In genomic region chr11:28343304-28344233, GRCh38 we compare ENCODE assay signal across 8 cellular contexts.
A peak's percentile ranks its signal among the peaks of the same experiment; 100 is the strongest.
DNase-seq lines count a peak whose midpoint lies in the region; ATAC-seq, FAIRE-seq and TF ChIP-seq lines count a peak whose summit lies in the region.

No MANE protein-coding gene starts in this region.

- peaks cover 9% of the 10 kb centered on the region for H3K9me3 Mint-ChIP-seq in Calu3 (ENCODE audit: low read depth, unreplicated experiment)

- H3K27me3 Mint-ChIP-seq in Calu3 (ENCODE audit: unreplicated experiment) (no peaks in the 10 kb centered on the region), T-helper 17 cell (no peaks in the 10 kb centered on the region)

- peaks cover 6% of the 10 kb centered on the region for H3K9me3 ChIP-seq in T-helper 17 cell (ENCODE audit: control insufficient read depth, low read length, poor library complexity, severe bottlenecking)

- no peak for TF ChIP-seq CTCF in Calu3 (IDR thresholded peaks at IDR 0.05; ENCODE audit: unreplicated experiment)
- TF ChIP-seq CTCF in bronchial epithelial cell (IDR thresholded peaks at IDR 0.05; ENCODE audit: insufficient read depth, low read length, severe bottlenecking), result no peak

- H3K36me3 Mint-ChIP-seq in Calu3 (ENCODE audit: insufficient read depth, unreplicated experiment) (no peaks in the 10 kb centered on the region), T-helper 17 cell (ENCODE audit: low read depth) (no peaks in the 10 kb centered on the region)

- intact Hi-C loops in Calu3 (cut with micrococcal nuclease; ENCODE audit: unreplicated experiment), result no loop called here

- peak overlapping the region; percentile 90 for H3K27ac Mint-ChIP-seq in Calu3 (ENCODE audit: unreplicated experiment)
- H3K27ac Mint-ChIP-seq in T-helper 17 cell, result no peak overlapping the region

- no peaks in the 10 kb centered on the region for H3K27me3 ChIP-seq in bronchial epithelial cell (ENCODE audit: control insufficient read depth, insufficient read depth, low read length)

- ATAC-seq in T-helper 17 cell, result no peak
- ATAC-seq in HG02642 (IDR thresholded peaks at IDR 0.05; ENCODE audit: poor library complexity, unreplicated experiment), result no peak

- H3K4me3 ChIP-seq in bronchial epithelial cell (ENCODE audit: low read depth, low read length), result no peak overlapping the region

- CTCF ChIA-PET in Calu3 (lab: Charles Lee), result no interaction called here

- FAIRE-seq in bronchial epithelial cell (lab: Jason Lieb, UNC), result no peak

- BruUV-seq in Calu3 (replicated peaks; lab: Mats Ljungman, UMichigan), result no TSS peak

- DNase-seq in Calu3 (peak; percentile 19), LoVo (ENCODE audit: low spot score) (peak; percentile 52), bronchial epithelial cell (ENCODE audit: low read depth) (peak; percentile 77), lung microvascular endothelial cell (ENCODE audit: low read depth in 2 of 2) (peak; percentile 29 to 87), T-helper 17 cell (no peak), NCI-H128 (lab: John Stamatoyannopoulos, UW; ENCODE audit: unreplicated experiment) (no peak)
- DNase-seq in activated CD8-positive, alpha-beta memory T cell treated with anti-CD3 and anti-CD28 coated beads for 24 hours, result no peak

- no peak overlapping the region for H3K4me3 Mint-ChIP-seq in Calu3 (ENCODE audit: low read depth, unreplicated experiment)
- H3K4me3 Mint-ChIP-seq in T-helper 17 cell, result no peak overlapping the region

- peaks cover 20% of the 10 kb centered on the region for H3K4me1 Mint-ChIP-seq in Calu3 (ENCODE audit: low read depth, unreplicated experiment)
- H3K4me1 Mint-ChIP-seq in T-helper 17 cell, result no peaks in the 10 kb centered on the region

- no peaks in the 10 kb centered on the region for H3K36me3 ChIP-seq in bronchial epithelial cell (ENCODE audit: control insufficient read depth, insufficient read depth, low read length)

Comparison
In these comparisons a context has a peak if more than half of its experiments do, and no peak if none do; other contexts are left out.
1. DNase-seq: peak in Calu3 (single experiment), LoVo (single experiment), bronchial epithelial cell (single experiment) and lung microvascular endothelial cell (2 of 2); none in activated CD8-positive, alpha-beta memory T cell treated with anti-CD3 and anti-CD28 coated beads for 24 hours (single experiment), T-helper 17 cell (0 of 3) and NCI-H128 (single experiment).